ENCODE assay signal across 8 cellular contexts in the genomic region with DNA sequence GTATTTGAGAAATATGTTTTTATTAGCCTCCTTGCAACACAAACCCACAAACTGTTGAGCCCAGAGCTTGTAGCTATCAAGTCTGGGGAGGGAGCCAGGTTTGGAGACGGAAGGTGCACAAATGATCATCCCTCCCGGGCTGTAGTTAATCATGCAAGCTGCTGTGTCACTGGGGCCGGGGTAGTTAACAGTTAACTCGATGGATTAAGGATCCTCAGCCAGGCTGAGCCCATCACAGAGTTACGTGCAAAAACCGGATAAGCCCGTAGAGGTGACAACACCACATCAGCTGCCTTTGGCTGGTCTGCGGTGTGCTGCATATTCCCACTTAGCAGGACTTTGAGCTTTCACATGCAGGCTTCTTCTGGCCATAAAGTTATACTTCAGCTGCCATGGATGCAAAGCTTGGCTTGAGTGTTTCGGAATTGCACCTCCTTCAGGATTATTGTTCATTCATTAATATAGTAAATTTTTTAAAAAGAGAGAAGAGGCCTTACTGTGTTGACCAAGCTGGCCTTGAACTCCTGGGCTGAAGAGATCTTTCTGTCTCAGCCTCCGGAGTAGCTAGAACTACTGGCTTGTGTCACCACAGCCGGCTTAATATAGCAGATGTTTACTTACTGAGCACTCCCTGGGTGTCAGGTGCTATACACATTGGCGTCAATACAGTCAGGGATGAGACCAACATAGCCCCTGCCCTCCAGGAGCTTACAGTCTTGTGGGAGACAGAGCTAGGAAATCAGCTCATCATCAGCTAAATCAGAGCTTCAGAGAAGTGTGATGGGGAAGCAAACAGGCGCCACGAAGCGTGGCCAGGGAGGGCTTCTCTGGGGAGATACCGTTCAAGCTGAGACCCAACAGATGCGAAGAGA.
DNase-seq lines count a peak whose midpoint lies in the region; ATAC-seq and TF ChIP-seq lines count a peak whose summit lies in the region.

No MANE protein-coding gene starts in this region.

- no peak for DNase-seq in breast epithelium (ENCODE audit: low spot score in 2 of 2)
- peak; percentile 63 to 73 (median 69) for DNase-seq in mucosa of descending colon
- DNase-seq in NCI-H1694 (lab: John Stamatoyannopoulos, UW): no peak
- no peak for DNase-seq in GM13976 (ENCODE audit: low spot score)
- no peak for DNase-seq in medulla oblongata (ENCODE audit: extremely low spot score)

- H3K36me3 ChIP-seq in BLaER1 treated with 17β-estradiol and CSF1 and Interleukin-3, amounts not matched to agents 10 nM and 100 nM: peaks cover 0 to 43% (median 12%) of the 10 kb centered on the region in 11 experiments; a peak in 12 of 22 replicates
- no peaks in the 10 kb centered on the region for H3K36me3 ChIP-seq in breast epithelium
- no peaks in the 10 kb centered on the region for H3K36me3 ChIP-seq in mucosa of descending colon (ENCODE audit: low read depth)

- peaks cover 0 to 53% (median 22%) of the 10 kb centered on the region in 10 experiments; a peak in 18 of 20 replicates for H3K4me1 ChIP-seq in BLaER1 treated with 17β-estradiol and CSF1 and Interleukin-3, amounts not matched to agents 10 nM and 100 nM
- peaks cover 0 to 30% of the 10 kb centered on the region in 2 donors for H3K4me1 ChIP-seq in breast epithelium
- peaks cover 32% of the 10 kb centered on the region for H3K4me1 ChIP-seq in mucosa of descending colon (ENCODE audit: low read depth)

- peak overlapping the region in 6 of 11 experiments; percentile 42 to 72 (median 62); a peak in 9 of 22 replicates for H3K27ac ChIP-seq in BLaER1 treated with 17β-estradiol and CSF1 and Interleukin-3, amounts not matched to agents 10 nM and 100 nM
- H3K27ac ChIP-seq in breast epithelium: peak overlapping the region; percentile 90 to 91

- peak overlapping the region in 6 of 11 experiments; percentile 74 to 99 (median 90); a peak in 11 of 22 replicates for H3K4me2 ChIP-seq in BLaER1 treated with 17β-estradiol and CSF1 and Interleukin-3, amounts not matched to agents 10 nM and 100 nM

- in situ Hi-C loops in GM13976 (cut with MboI; ENCODE audit: low sequenced_read_pairs, unreplicated experiment): no loop called here

- no peak for TF ChIP-seq POLR2A in breast epithelium (IDR thresholded peaks at IDR 0.05)

- H3K9me3 ChIP-seq in BLaER1 treated with 17β-estradiol and CSF1 and Interleukin-3, amounts not matched to agents 10 nM and 100 nM (replicated peaks in 1 of 11): 0 out of 22 replicates have a peak, but pooled peaks cover 0 to 6% (median 0%) of the 10 kb centered on the region in 11 experiments
- H3K9me3 ChIP-seq in breast epithelium (no peaks in the 10 kb centered on the region), mucosa of descending colon (no peaks in the 10 kb centered on the region)

- H3K9ac ChIP-seq in BLaER1 treated with 17β-estradiol and CSF1 and Interleukin-3, amounts not matched to agents 10 nM and 100 nM: peak overlapping the region in 3 of 11 experiments; percentile 45 to 69 (median 68); a peak in 3 of 22 replicates

- no peaks in the 10 kb centered on the region for H3K27me3 ChIP-seq in BLaER1 treated with 17β-estradiol and CSF1 and Interleukin-3, amounts not matched to agents 10 nM and 100 nM
- H3K27me3 ChIP-seq in breast epithelium: no peaks in the 10 kb centered on the region

- H4K20me1 ChIP-seq in BLaER1 treated with 17β-estradiol and CSF1 and Interleukin-3, amounts not matched to agents 10 nM and 100 nM: no peaks in the 10 kb centered on the region

- intact Hi-C loops in breast epithelium (cut with DNase I; ENCODE audit: low total_unique reads) (no loop called here), mucosa of descending colon (cut with DNase I, micrococcal nuclease) (no loop called here)

- peak; percentile 20 for ATAC-seq in HG03108 (IDR thresholded peaks at IDR 0.05; ENCODE audit: unreplicated experiment)
- peak; percentile 87 for ATAC-seq in mucosa of descending colon
- ATAC-seq in HG03565 (IDR thresholded peaks at IDR 0.05; ENCODE audit: unreplicated experiment): no peak

- TF ChIP-seq CTCF in breast epithelium (IDR thresholded peaks at IDR 0.05) (no peak), mucosa of descending colon (IDR thresholded peaks at IDR 0.05) (no peak), GM13976 (IDR thresholded peaks at IDR 0.05; ENCODE audit: borderline replicate concordance, control extremely low read depth, extremely low read depth, insufficient read depth, missing control alignments) (no peak)

- H3K4me3 ChIP-seq in BLaER1 treated with 17β-estradiol and CSF1 and Interleukin-3, amounts not matched to agents 10 nM and 100 nM: no peak overlapping the region
- no peak overlapping the region for H3K4me3 ChIP-seq in breast epithelium
- no peak overlapping the region for H3K4me3 ChIP-seq in mucosa of descending colon

Comparison
In these comparisons a context has a peak if more than half of its experiments do, and no peak if none do; other contexts are left out.
1. DNase-seq: peak in mucosa of descending colon (3 of 3); none in breast epithelium (0 of 2), NCI-H1694 (single experiment), GM13976 (single experiment) and medulla oblongata (single experiment).